Comparison of ENCODE assay signal across 2 cellular contexts in the genomic region with DNA sequence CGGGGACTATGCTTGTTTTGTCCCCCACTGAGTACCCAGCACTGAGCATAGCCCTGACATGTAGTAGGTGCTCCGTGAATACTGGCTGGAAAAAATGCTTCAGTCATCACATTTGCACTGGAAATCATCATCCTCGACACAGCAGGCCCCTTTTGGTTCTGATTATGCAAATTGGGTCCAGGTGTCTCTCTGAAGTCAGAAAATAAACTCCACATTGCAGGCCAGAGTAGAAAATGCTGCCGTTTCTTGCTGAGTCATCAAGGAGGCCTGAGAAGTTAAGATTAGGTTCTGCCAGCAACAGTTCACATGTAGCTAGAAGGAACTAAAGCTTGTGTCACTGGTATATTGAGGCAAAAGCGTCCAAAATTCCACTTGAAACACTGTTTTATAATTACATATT.
TF ChIP-seq lines count a peak whose summit lies in the region.

No MANE protein-coding gene starts in this region.

TF ChIP-seq in HepG2, 621 proteins besides CTCF, POLR2A, EP300 and RAD21:
- TF ChIP-seq MAF1 (CRISPR knock-in tag; IDR thresholded peaks at IDR 0.05; ENCODE audit: borderline replicate concordance) = no peak
- peak; percentile 94 for TF ChIP-seq MAFF (IDR thresholded peaks at IDR 0.05; ENCODE audit: low read depth, low read length)
- TF ChIP-seq ZNF83 (CRISPR knock-in tag; IDR thresholded peaks at IDR 0.05; ENCODE audit: borderline replicate concordance) = no peak
- TF ChIP-seq ESRRA (CRISPR knock-in tag; IDR thresholded peaks at IDR 0.05; ENCODE audit: low read depth) = no peak
- TF ChIP-seq ZBTB46 (CRISPR knock-in tag; IDR thresholded peaks at IDR 0.05; ENCODE audit: borderline replicate concordance) = no peak
- TF ChIP-seq KDM3A (CRISPR knock-in tag; IDR thresholded peaks at IDR 0.05; ENCODE audit: low read depth) = no peak
- no peak for TF ChIP-seq GABPB1 (CRISPR knock-in tag; IDR thresholded peaks at IDR 0.05)
- TF ChIP-seq ZBTB21 (CRISPR knock-in tag; IDR thresholded peaks at IDR 0.05) = no peak
- TF ChIP-seq REPIN1 (CRISPR knock-in tag; IDR thresholded peaks at IDR 0.05; ENCODE audit: borderline replicate concordance, low read depth) = no peak
- no peak for TF ChIP-seq NPAS2 (CRISPR knock-in tag; IDR thresholded peaks at IDR 0.05; ENCODE audit: borderline replicate concordance)
- peak; percentile 91 to 94 for TF ChIP-seq MAFK (conservative IDR thresholded peaks at IDR 0.05 in 1 of 2, IDR thresholded peaks at IDR 0.05 in 1 of 2; ENCODE audit: low read length in 2 of 2)
- TF ChIP-seq CEBPZ (IDR thresholded peaks at IDR 0.05; ENCODE audit: low read length) = no peak
- peak; percentile 62 for TF ChIP-seq NFE2L2 (IDR thresholded peaks at IDR 0.05; ENCODE audit: low read length)

TF ChIP-seq in H1, 55 proteins besides CTCF, POLR2A, EP300 and RAD21:
- no peak for TF ChIP-seq PHF8 (conservative IDR thresholded peaks at IDR 0.05; ENCODE audit: low read depth, low read length)
- TF ChIP-seq CHD1 (IDR thresholded peaks at IDR 0.05; ENCODE audit: low read depth, low read length) = no peak
- no peak for TF ChIP-seq NRF1 (IDR thresholded peaks at IDR 0.05; ENCODE audit: low read depth, low read length)
- no peak for TF ChIP-seq SIN3A (conservative IDR thresholded peaks at IDR 0.05 in 1 of 2, IDR thresholded peaks at IDR 0.05 in 1 of 2; ENCODE audit: low read depth in 1 of 2, low read length in 2 of 2)
- no peak for TF ChIP-seq SP2 (IDR thresholded peaks at IDR 0.05; ENCODE audit: low read length)
- no peak for TF ChIP-seq CBX8 (IDR thresholded peaks at IDR 0.05; ENCODE audit: borderline replicate concordance, low read depth, low read length)
- TF ChIP-seq SIX5 (IDR thresholded peaks at IDR 0.05; ENCODE audit: low read depth, low read length) = no peak
- TF ChIP-seq BACH1 (IDR thresholded peaks at IDR 0.05; ENCODE audit: low read length) = peak; percentile 70
- TF ChIP-seq MAFK (IDR thresholded peaks at IDR 0.05; ENCODE audit: low read depth, low read length) = peak; percentile 84
- no peak for TF ChIP-seq CTBP2 (IDR thresholded peaks at IDR 0.05; ENCODE audit: borderline replicate concordance, insufficient read depth, insufficient read length, low read length)
- no peak for TF ChIP-seq SUZ12 (IDR thresholded peaks at IDR 0.05; ENCODE audit: low read length)
- TF ChIP-seq JUN (IDR thresholded peaks at IDR 0.05; ENCODE audit: low read depth, low read length) = no peak
- TF ChIP-seq CEBPB (IDR thresholded peaks at IDR 0.05; ENCODE audit: low read depth, low read length) = no peak
- no peak for TF ChIP-seq TAF1 (IDR thresholded peaks at IDR 0.05; ENCODE audit: low read depth, low read length)
